In the genomic region with DNA sequence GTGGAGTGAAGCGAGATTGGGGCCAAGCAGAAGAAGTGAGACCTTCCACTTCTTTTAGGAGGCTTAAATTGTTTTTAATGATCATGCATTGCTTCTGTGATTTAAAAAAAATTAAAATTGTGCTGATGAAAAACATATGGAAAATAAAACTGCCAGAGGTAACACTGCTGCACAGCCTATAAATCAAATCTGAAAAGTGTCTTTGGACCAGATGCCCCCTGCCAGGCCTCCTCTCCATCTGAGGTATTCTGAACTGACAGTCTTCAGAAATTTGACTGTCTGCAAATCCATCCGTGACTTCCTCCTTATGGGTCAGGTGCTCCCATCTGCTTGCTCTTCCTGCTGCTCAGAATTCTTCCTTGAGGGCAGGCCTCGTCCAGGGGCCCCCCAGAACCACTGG, we compare ENCODE assay signal across 23 cellular contexts.
A peak's percentile ranks its signal among the peaks of the same experiment; 100 is the strongest.
DNase-seq lines count a peak whose midpoint lies in the region; ATAC-seq and TF ChIP-seq lines count a peak whose summit lies in the region.
"Had no signal": no experiment of that assay in that cellular context is flagged by ENCODE, and none has a peak within 500 bp of the region (broad histone marks: within the 10 kb centered on the region; RNA-seq: fewer than 3 reads in every experiment).

No MANE protein-coding gene starts in this region.

- no peak overlapping the region for H3K27ac Mint-ChIP-seq in glutamatergic neuron (ENCODE audit: unreplicated experiment)
- H3K27ac Mint-ChIP-seq: CD14-positive monocyte; CD4-positive, alpha-beta T cell; CD8-positive, alpha-beta memory T cell; GM23338 had no signal

- no peaks in the 10 kb centered on the region for H3K79me2 ChIP-seq in OCI-LY3 (ENCODE audit: low read length)
- H3K79me2 ChIP-seq in SK-N-SH (ENCODE audit: insufficient read depth): no peaks in the 10 kb centered on the region

- H3K4me3 ChIP-seq in OCI-LY3 (ENCODE audit: low read length): no peak overlapping the region
- no peak overlapping the region for H3K4me3 ChIP-seq in SK-N-SH (ENCODE audit: low read depth in 2 of 2, low read length in 1 of 2)
- H3K4me3 ChIP-seq: A549; BLaER1 treated with 17β-estradiol and CSF1 and Interleukin-3, amounts not matched to agents 10 nM and 100 nM; GM12878; GM23338 had no signal

- TF ChIP-seq CTCF in OCI-LY3 (IDR thresholded peaks at IDR 0.05; ENCODE audit: low read depth, low read length) (no peak), SK-N-SH (IDR thresholded peaks at IDR 0.05) (no peak), glutamatergic neuron (IDR thresholded peaks at IDR 0.05; ENCODE audit: partially characterized antibody, unreplicated experiment) (no peak)

- peaks cover 6% of the 10 kb centered on the region for H3K27me3 Mint-ChIP-seq in glutamatergic neuron (ENCODE audit: unreplicated experiment)

- H3K9me3 Mint-ChIP-seq in glutamatergic neuron (ENCODE audit: unreplicated experiment): peaks cover 3% of the 10 kb centered on the region
- H3K9me3 Mint-ChIP-seq: CD4-positive, alpha-beta T cell; CD8-positive, alpha-beta memory T cell; GM23338; H9 had no signal

- CTCF ChIA-PET in SK-N-SH (lab: Yijun Ruan, JAX): no interaction called here

- H3K9ac ChIP-seq in OCI-LY3 (ENCODE audit: low read length) (no peak overlapping the region), SK-N-SH (no peak overlapping the region)
- H3K9ac ChIP-seq: BLaER1 treated with 17β-estradiol and CSF1 and Interleukin-3, amounts not matched to agents 10 nM and 100 nM had no signal

- peak; percentile 29 to 88; a peak in 3 of 4 replicates for TF ChIP-seq EP300 in SK-N-SH (IDR thresholded peaks at IDR 0.05; ENCODE audit: borderline replicate concordance in 1 of 2, low read depth in 1 of 2, low read length in 1 of 2)

- H3K4me2 ChIP-seq in OCI-LY3 (ENCODE audit: low read length) (peak overlapping the region; percentile 36), SK-N-SH (no peak overlapping the region)
- H3K4me2 ChIP-seq: A549; BLaER1 treated with 17β-estradiol and CSF1 and Interleukin-3, amounts not matched to agents 10 nM and 100 nM; GM23338 had no signal

- 67% methylated on average over 3 of the region's 3 CpGs for WGBS in SK-N-SH (ENCODE audit: low lambda C conversion rate)

- no peak for ATAC-seq in HG03354 (IDR thresholded peaks at IDR 0.05; ENCODE audit: poor library complexity, severe bottlenecking, unreplicated experiment)
- no peak for ATAC-seq in esophagus mucosa
- ATAC-seq: A549, GM12878, GM23338, HCT116 had no signal

- no peak overlapping the region for H3K4me3 Mint-ChIP-seq in glutamatergic neuron (ENCODE audit: unreplicated experiment)
- H3K4me3 Mint-ChIP-seq: CD14-positive monocyte; CD4-positive, alpha-beta T cell; CD8-positive, alpha-beta memory T cell; GM23338; H9 had no signal

- H3F3A ChIP-seq in SK-N-SH (replicated peaks; ENCODE audit: insufficient read depth): peaks cover 10% of the 10 kb centered on the region

- H4K20me1 ChIP-seq in OCI-LY3 (ENCODE audit: insufficient read depth, low read length) (no peaks in the 10 kb centered on the region), SK-N-SH (ENCODE audit: insufficient read depth) (no peaks in the 10 kb centered on the region)
- H4K20me1 ChIP-seq: BLaER1 treated with 17β-estradiol and CSF1 and Interleukin-3, amounts not matched to agents 10 nM and 100 nM had no signal

- H3K4me1 ChIP-seq in OCI-LY3 (ENCODE audit: low read length) (peaks cover 13% of the 10 kb centered on the region), SK-N-SH (ENCODE audit: control insufficient read depth in 1 of 2, insufficient read depth in 2 of 2, low read depth in 1 of 2, low read length in 1 of 2) (peaks cover 12 to 15% of the 10 kb centered on the region in 2 experiments)
- H3K4me1 ChIP-seq: A549; BE2C; BLaER1 treated with 17β-estradiol and CSF1 and Interleukin-3, amounts not matched to agents 10 nM and 100 nM had no signal

- H3K27me3 ChIP-seq in OCI-LY3 (ENCODE audit: low read depth, low read length): peaks cover 9% of the 10 kb centered on the region; the same call in 1 of the 2 replicates
- no peaks in the 10 kb centered on the region for H3K27me3 ChIP-seq in SK-N-SH (ENCODE audit: insufficient read depth)
- H3K27me3 ChIP-seq: BLaER1 treated with 17β-estradiol and CSF1 and Interleukin-3, amounts not matched to agents 10 nM and 100 nM had no signal

- peaks cover 9% of the 10 kb centered on the region for H3K36me3 Mint-ChIP-seq in glutamatergic neuron (ENCODE audit: unreplicated experiment)
- H3K36me3 Mint-ChIP-seq: CD14-positive monocyte; CD8-positive, alpha-beta memory T cell had no signal

- H3K9me2 ChIP-seq in SK-N-SH: no peaks in the 10 kb centered on the region

- TF ChIP-seq RAD21 in SK-N-SH (IDR thresholded peaks at IDR 0.05; ENCODE audit: low read length): 0 out of 2 replicates have a peak, but pooled peaks have one; percentile 9

- H3K27ac ChIP-seq in OCI-LY3 (ENCODE audit: low read length): no peak overlapping the region
- H3K27ac ChIP-seq in SK-N-SH (ENCODE audit: low read depth in 2 of 2, low read length in 1 of 2): peak overlapping the region in 1 of 2 experiments; percentile 76; a peak in 3 of 4 replicates
- no peak overlapping the region for H3K27ac ChIP-seq in substantia nigra (ENCODE audit: low read depth, low read length, poor library complexity, severe bottlenecking)
- H3K27ac ChIP-seq: A549; BLaER1 treated with 17β-estradiol and CSF1 and Interleukin-3, amounts not matched to agents 10 nM and 100 nM had no signal

- H2AFZ ChIP-seq in OCI-LY3 (ENCODE audit: low read depth, low read length): peak overlapping the region; percentile 86
- H2AFZ ChIP-seq in SK-N-SH (ENCODE audit: low read depth): no peak overlapping the region
- H2AFZ ChIP-seq: GM23338 had no signal

- H3K9me3 ChIP-seq in OCI-LY3 (ENCODE audit: insufficient read depth, low read length): no peaks in the 10 kb centered on the region
- H3K9me3 ChIP-seq in SK-N-SH: no peaks in the 10 kb centered on the region
- H3K9me3 ChIP-seq: A549; BE2C; BLaER1 treated with 17β-estradiol and CSF1 and Interleukin-3, amounts not matched to agents 10 nM and 100 nM had no signal

- DNase-seq in SK-N-SH: peak; percentile 63
- DNase-seq in glutamatergic neuron: peak; percentile 20
- no peak for DNase-seq in substantia nigra (lab: John Stamatoyannopoulos, UW)
- DNase-seq: 8988T; ACHN; AML-193; BE2C; CD4-positive, alpha-beta T cell; CD8-positive, alpha-beta memory T cell; DMS 273 treated with DMSO at 0.1 percent for 48 hours; DMS79; EL; GDM1; H9 had no signal

- H3K36me3 ChIP-seq in OCI-LY3 (replicated peaks; ENCODE audit: low read depth, low read length) (no peaks in the 10 kb centered on the region), SK-N-SH (replicated peaks in 1 of 2; ENCODE audit: control insufficient read depth in 1 of 2, insufficient read depth in 2 of 2, low read length in 1 of 2) (no peaks in the 10 kb centered on the region)
- H3K36me3 ChIP-seq: BE2C; BLaER1 treated with 17β-estradiol and CSF1 and Interleukin-3, amounts not matched to agents 10 nM and 100 nM had no signal

- POLR2A ChIA-PET in SK-N-SH (lab: Yijun Ruan, JAX): no interaction called here

- peaks cover 17% of the 10 kb centered on the region for H3K4me1 Mint-ChIP-seq in glutamatergic neuron (ENCODE audit: low read depth, unreplicated experiment)
- H3K4me1 Mint-ChIP-seq: CD14-positive monocyte; CD8-positive, alpha-beta memory T cell had no signal

TF ChIP-seq in SK-N-SH, 30 proteins besides CTCF, POLR2A, EP300 and RAD21 (continues in another document):
- TF ChIP-seq EZH2phosphoT487 (IDR thresholded peaks at IDR 0.05; ENCODE audit: borderline replicate concordance, low read depth) (no peak), CHD2 (IDR thresholded peaks at IDR 0.05; ENCODE audit: low read length, partially characterized antibody) (no peak), RXRA (IDR thresholded peaks at IDR 0.05; ENCODE audit: borderline replicate concordance, low read depth) (no peak), RCOR1 (IDR thresholded peaks at IDR 0.05; ENCODE audit: low read length) (peak; percentile 85), FOXM1 (IDR thresholded peaks at IDR 0.05; ENCODE audit: low read depth) (0 out of 2 replicates have a peak, but pooled peaks have one; percentile 38), SIN3A (IDR thresholded peaks at IDR 0.05; ENCODE audit: borderline replicate concordance, low read depth, low read length) (no peak), NRF1 (IDR thresholded peaks at IDR 0.05; ENCODE audit: low read depth, low read length) (no peak)
- TF ChIP-seq, protein P1, sequence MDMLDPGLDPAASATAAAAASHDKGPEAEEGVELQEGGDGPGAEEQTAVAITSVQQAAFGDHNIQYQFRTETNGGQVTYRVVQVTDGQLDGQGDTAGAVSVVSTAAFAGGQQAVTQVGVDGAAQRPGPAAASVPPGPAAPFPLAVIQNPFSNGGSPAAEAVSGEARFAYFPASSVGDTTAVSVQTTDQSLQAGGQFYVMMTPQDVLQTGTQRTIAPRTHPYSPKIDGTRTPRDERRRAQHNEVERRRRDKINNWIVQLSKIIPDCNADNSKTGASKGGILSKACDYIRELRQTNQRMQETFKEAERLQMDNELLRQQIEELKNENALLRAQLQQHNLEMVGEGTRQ (IDR thresholded peaks at IDR 0.05; ENCODE audit: borderline replicate concordance, low read depth, low read length): no peak
- TF ChIP-seq, protein P2, sequence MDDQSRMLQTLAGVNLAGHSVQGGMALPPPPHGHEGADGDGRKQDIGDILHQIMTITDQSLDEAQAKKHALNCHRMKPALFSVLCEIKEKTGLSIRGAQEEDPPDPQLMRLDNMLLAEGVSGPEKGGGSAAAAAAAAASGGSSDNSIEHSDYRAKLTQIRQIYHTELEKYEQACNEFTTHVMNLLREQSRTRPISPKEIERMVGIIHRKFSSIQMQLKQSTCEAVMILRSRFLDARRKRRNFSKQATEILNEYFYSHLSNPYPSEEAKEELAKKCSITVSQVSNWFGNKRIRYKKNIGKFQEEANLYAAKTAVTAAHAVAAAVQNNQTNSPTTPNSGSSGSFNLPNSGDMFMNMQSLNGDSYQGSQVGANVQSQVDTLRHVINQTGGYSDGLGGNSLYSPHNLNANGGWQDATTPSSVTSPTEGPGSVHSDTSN (IDR thresholded peaks at IDR 0.05): peak; percentile 68
- TF ChIP-seq, protein P3, sequence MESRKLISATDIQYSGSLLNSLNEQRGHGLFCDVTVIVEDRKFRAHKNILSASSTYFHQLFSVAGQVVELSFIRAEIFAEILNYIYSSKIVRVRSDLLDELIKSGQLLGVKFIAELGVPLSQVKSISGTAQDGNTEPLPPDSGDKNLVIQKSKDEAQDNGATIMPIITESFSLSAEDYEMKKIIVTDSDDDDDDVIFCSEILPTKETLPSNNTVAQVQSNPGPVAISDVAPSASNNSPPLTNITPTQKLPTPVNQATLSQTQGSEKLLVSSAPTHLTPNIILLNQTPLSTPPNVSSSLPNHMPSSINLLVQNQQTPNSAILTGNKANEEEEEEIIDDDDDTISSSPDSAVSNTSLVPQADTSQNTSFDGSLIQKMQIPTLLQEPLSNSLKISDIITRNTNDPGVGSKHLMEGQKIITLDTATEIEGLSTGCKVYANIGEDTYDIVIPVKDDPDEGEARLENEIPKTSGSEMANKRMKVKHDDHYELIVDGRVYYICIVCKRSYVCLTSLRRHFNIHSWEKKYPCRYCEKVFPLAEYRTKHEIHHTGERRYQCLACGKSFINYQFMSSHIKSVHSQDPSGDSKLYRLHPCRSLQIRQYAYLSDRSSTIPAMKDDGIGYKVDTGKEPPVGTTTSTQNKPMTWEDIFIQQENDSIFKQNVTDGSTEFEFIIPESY (IDR thresholded peaks at IDR 0.05; ENCODE audit: borderline replicate concordance, low read depth): no peak

Comparison
In these comparisons a context has a peak if more than half of its experiments do, and no peak if none do; other contexts are left out.
1. DNase-seq: peak in SK-N-SH (single experiment) and glutamatergic neuron (single experiment); none in substantia nigra (0 of 49).